2 cellular contexts compared by ENCODE assay signal in the genomic region with DNA sequence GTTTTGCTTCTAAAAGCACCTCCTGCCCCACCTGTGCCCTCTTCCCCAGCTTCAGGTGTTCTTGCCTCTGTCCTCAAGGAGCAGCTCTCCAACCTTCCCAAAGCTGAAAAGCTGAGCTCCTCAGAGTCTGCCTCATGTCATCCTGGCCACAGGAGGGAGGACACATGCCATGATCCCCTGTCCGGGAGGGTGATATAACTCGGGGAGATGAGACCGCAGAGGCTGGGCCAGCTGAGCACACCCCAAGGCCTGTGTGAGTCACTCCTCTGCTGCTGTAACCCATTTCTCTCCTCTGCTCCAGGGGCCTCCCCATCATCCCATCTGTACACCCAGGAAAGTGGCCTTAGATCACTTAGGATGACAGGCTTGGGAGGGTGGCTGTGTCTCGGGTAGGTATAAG.
TF ChIP-seq lines count a peak whose summit lies in the region.

No MANE protein-coding gene starts in this region.

TF ChIP-seq in SK-N-SH treated with all-trans-retinoic acid at 6 μM for 48 hours, 23 proteins besides CTCF, POLR2A, EP300 and RAD21 (continued from another document):
- TF ChIP-seq ESRRG (CRISPR knock-in tag; IDR thresholded peaks at IDR 0.05) (no peak), BACH2 (CRISPR knock-in tag; IDR thresholded peaks at IDR 0.05; ENCODE audit: borderline replicate concordance) (no peak), ZFP3 (CRISPR knock-in tag; IDR thresholded peaks at IDR 0.05) (no peak), OSR1 (CRISPR knock-in tag; IDR thresholded peaks at IDR 0.05) (no peak), ISL1 (CRISPR knock-in tag; IDR thresholded peaks at IDR 0.05) (no peak), RARB (CRISPR knock-in tag; IDR thresholded peaks at IDR 0.05) (no peak), TCF4 (CRISPR knock-in tag; IDR thresholded peaks at IDR 0.05; ENCODE audit: borderline replicate concordance) (no peak), ZNF565 (CRISPR knock-in tag; conservative IDR thresholded peaks at IDR 0.05; ENCODE audit: low read depth) (no peak), GLIS3 (CRISPR knock-in tag; IDR thresholded peaks at IDR 0.05) (no peak)
TF ChIP-seq in SK-N-SH treated with all-trans-retinoic acid at 6 μM for 48 hours: peak in this region for 0.

TF ChIP-seq in SK-N-SH, 30 proteins besides CTCF, POLR2A, EP300 and RAD21 (continued from another document):
- TF ChIP-seq, protein P1, sequence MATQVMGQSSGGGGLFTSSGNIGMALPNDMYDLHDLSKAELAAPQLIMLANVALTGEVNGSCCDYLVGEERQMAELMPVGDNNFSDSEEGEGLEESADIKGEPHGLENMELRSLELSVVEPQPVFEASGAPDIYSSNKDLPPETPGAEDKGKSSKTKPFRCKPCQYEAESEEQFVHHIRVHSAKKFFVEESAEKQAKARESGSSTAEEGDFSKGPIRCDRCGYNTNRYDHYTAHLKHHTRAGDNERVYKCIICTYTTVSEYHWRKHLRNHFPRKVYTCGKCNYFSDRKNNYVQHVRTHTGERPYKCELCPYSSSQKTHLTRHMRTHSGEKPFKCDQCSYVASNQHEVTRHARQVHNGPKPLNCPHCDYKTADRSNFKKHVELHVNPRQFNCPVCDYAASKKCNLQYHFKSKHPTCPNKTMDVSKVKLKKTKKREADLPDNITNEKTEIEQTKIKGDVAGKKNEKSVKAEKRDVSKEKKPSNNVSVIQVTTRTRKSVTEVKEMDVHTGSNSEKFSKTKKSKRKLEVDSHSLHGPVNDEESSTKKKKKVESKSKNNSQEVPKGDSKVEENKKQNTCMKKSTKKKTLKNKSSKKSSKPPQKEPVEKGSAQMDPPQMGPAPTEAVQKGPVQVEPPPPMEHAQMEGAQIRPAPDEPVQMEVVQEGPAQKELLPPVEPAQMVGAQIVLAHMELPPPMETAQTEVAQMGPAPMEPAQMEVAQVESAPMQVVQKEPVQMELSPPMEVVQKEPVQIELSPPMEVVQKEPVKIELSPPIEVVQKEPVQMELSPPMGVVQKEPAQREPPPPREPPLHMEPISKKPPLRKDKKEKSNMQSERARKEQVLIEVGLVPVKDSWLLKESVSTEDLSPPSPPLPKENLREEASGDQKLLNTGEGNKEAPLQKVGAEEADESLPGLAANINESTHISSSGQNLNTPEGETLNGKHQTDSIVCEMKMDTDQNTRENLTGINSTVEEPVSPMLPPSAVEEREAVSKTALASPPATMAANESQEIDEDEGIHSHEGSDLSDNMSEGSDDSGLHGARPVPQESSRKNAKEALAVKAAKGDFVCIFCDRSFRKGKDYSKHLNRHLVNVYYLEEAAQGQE (IDR thresholded peaks at IDR 0.05; ENCODE audit: low read depth, low read length): no peak
- no peak for TF ChIP-seq GATA2 (CRISPR knock-in tag; IDR thresholded peaks at IDR 0.05)
- TF ChIP-seq TAF1 (IDR thresholded peaks at IDR 0.05; ENCODE audit: borderline replicate concordance, low read depth, low read length): no peak
- no peak for TF ChIP-seq MXI1 (IDR thresholded peaks at IDR 0.05; ENCODE audit: low read depth, low read length)
- TF ChIP-seq TEAD4 (IDR thresholded peaks at IDR 0.05; ENCODE audit: borderline replicate concordance, insufficient read depth): no peak
- TF ChIP-seq SIN3A (IDR thresholded peaks at IDR 0.05; ENCODE audit: borderline replicate concordance, low read depth, low read length): no peak
- no peak for TF ChIP-seq NRF1 (IDR thresholded peaks at IDR 0.05; ENCODE audit: low read depth, low read length)
- TF ChIP-seq, protein P2, sequence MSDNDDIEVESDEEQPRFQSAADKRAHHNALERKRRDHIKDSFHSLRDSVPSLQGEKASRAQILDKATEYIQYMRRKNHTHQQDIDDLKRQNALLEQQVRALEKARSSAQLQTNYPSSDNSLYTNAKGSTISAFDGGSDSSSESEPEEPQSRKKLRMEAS (IDR thresholded peaks at IDR 0.05; ENCODE audit: low read depth): no peak
- TF ChIP-seq RFX5 (IDR thresholded peaks at IDR 0.05; ENCODE audit: low read length): no peak
- TF ChIP-seq, protein P3, sequence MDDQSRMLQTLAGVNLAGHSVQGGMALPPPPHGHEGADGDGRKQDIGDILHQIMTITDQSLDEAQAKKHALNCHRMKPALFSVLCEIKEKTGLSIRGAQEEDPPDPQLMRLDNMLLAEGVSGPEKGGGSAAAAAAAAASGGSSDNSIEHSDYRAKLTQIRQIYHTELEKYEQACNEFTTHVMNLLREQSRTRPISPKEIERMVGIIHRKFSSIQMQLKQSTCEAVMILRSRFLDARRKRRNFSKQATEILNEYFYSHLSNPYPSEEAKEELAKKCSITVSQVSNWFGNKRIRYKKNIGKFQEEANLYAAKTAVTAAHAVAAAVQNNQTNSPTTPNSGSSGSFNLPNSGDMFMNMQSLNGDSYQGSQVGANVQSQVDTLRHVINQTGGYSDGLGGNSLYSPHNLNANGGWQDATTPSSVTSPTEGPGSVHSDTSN (IDR thresholded peaks at IDR 0.05): no peak
- TF ChIP-seq RXRA (IDR thresholded peaks at IDR 0.05; ENCODE audit: borderline replicate concordance, low read depth): no peak
TF ChIP-seq in SK-N-SH: peak in this region for 0.
